In the genomic region with DNA sequence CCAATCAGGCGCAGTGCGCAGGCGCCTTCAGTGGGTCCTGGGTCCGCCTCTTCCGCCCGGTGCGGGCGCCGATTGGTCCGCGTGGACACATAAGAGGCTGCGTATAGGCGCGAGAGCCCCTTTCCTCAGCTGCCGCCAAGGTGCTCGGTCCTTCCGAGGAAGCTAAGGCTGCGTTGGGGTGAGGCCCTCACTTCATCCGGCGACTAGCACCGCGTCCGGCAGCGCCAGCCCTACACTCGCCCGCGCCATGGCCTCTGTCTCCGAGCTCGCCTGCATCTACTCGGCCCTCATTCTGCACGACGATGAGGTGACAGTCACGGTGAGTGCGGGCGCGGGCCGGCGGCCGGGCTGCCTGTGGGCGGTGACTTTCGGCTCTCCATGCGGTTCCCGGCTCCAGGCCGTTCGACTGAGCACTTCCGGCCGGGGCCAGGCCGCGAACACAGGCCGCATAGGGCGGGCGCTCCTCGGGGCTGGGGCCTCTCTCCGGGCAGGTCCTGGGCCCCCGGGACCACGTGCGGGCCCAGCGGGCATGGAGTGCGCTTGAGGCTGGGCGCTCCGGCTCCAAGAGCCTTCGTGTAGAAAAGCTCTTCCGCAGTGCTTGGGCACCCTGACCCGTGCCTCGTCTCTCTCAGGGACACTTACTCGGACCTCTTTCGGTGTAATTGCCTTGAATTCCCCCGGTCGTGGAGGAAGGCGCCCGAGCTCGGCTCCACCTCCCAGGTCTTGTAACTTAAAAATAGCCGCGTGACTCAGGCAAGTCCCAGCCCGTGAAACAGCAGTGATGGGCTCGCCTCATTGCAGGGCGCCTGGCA, we compare ENCODE assay signal across 8 cellular contexts. TPM values are rescaled to one million over a fixed set of nuclear protein-coding genes. Genes with fewer than 3 reads are reported as not detected.
A peak's percentile ranks its signal among the peaks of the same experiment; 100 is the strongest.
DNase-seq lines count a peak whose midpoint lies in the region; ATAC-seq and TF ChIP-seq lines count a peak whose summit lies in the region.

A gene (plus strand): TSS at position 117 of the 812 bp plus-strand sequence. CDS start 131 bp downstream, at position 248.

- peak; percentile 61 for DNase-seq in NCI-H146 treated with DMSO at 0.1 percent for 48 hours (lab: John Stamatoyannopoulos, UW; ENCODE audit: unreplicated experiment)
- DNase-seq in anterior cingulate cortex (lab: John Stamatoyannopoulos, UW): peak in 57 of 58 donors; percentile 53 to 99 (median 93)
- DNase-seq in right atrium auricular region (ENCODE audit: low spot score): peak; percentile 99
- DNase-seq in pulmonary artery endothelial cell (ENCODE audit: low read depth, low spot score): peak; percentile 85
- peak; percentile 96 for DNase-seq in uterus

- no peak for TF ChIP-seq CTCF in right atrium auricular region (IDR thresholded peaks at IDR 0.05)
- peak in 1 of 4 experiments; percentile 9 for TF ChIP-seq CTCF in uterus (IDR thresholded peaks at IDR 0.05)

- peak; percentile 74 for ATAC-seq in HG02852 (IDR thresholded peaks at IDR 0.05; ENCODE audit: unreplicated experiment)

- H3K4me3 ChIP-seq in right atrium auricular region (peak within 1 kb of the TSS; percentile 80 to 82), uterus (peak within 1 kb of the TSS; percentile 74 to 76)

- TF ChIP-seq POLR2A in GM15510 (IDR thresholded peaks at IDR 0.05; ENCODE audit: borderline replicate concordance, extremely low read depth, insufficient read length) (peak; percentile 100), uterus (IDR thresholded peaks at IDR 0.05) (peak; percentile 89 to 90)

- H3K36me3 ChIP-seq in right atrium auricular region (peaks cover 41% of the 10 kb centered on the region), uterus (no peaks in the 10 kb centered on the region)

- intact Hi-C loops in T-helper 2 cell treated with Interferon-gamma antibody and Interleukin-4, amounts not matched to agents 100 ng/mL and 5 ng/mL, for 36 hours (cut with micrococcal nuclease): loop anchor here (1.0 to 5.0 kb wide), 6 partner anchors 9 to 645 kb away; a partner anchor contains a TSS
- intact Hi-C loops in uterus (cut with DNase I; ENCODE audit: low total_unique reads): no loop called here

- H3K9me3 ChIP-seq in right atrium auricular region (no peaks in the 10 kb centered on the region), uterus (no peaks in the 10 kb centered on the region)

- no peaks in the 10 kb centered on the region for H3K27me3 ChIP-seq in right atrium auricular region
- no peaks in the 10 kb centered on the region for H3K27me3 ChIP-seq in uterus

- peaks cover 0 to 40% of the 10 kb centered on the region in 2 donors for H3K4me1 ChIP-seq in right atrium auricular region
- H3K4me1 ChIP-seq in uterus: peaks cover 0 to 5% of the 10 kb centered on the region in 2 donors

- peak within 1 kb of the TSS; percentile 95 to 96 for H3K27ac ChIP-seq in right atrium auricular region
- H3K27ac ChIP-seq in uterus: peak within 1 kb of the TSS; percentile 91 to 95

RNA-seq across cellular contexts. Expression of the gene that starts here (rescaled TPM):
- 1,734 and 1,740 TPM in 2 replicates for total RNA-seq in T-helper 2 cell treated with Interferon-gamma antibody and Interleukin-4, amounts not matched to agents 100 ng/mL and 5 ng/mL, for 36 hours
- 100 to 1,000 TPM; 560 to 705 TPM for total RNA-seq in right atrium auricular region
- total RNA-seq in pulmonary artery endothelial cell: 53.6 and 96.3 TPM in 2 replicates
- 1,000 to 10,000 TPM in 3 of 4 donors, 10 to 100 TPM in 1; 61.5 to 2,786 (median 1,440) TPM for total RNA-seq in uterus

Comparison
In these comparisons a context has a peak if more than half of its experiments do, and no peak if none do; other contexts are left out.
1. Peak in every context shown above with its lines: DNase-seq, ATAC-seq, H3K4me3 ChIP-seq and H3K27ac ChIP-seq.